ENCODE assay signal across 1 cellular context in the genomic region with DNA sequence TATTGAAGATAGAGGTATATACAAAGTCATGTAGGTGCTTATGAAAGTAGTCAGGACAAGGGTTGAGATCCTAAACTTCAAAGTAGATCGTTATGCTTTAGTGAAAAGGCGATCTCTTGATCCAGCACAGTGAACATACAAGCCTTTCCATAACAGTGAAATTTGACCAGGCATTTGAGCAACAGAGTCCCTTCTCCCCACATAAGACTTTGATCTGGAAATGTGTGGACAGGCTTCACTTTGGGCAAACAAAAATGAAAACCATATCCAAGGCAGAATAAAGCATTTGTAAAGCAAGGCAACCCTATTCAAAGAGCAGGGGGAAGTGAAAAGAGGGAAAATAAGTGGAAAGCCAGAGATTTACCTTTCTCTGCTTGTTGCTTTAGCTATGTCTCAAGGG.
TF ChIP-seq lines count a peak whose summit lies in the region.

No MANE protein-coding gene starts in this region.

TF ChIP-seq in HepG2, 621 proteins besides CTCF, POLR2A, EP300 and RAD21 (continued from another document):
- TF ChIP-seq, protein P1, sequence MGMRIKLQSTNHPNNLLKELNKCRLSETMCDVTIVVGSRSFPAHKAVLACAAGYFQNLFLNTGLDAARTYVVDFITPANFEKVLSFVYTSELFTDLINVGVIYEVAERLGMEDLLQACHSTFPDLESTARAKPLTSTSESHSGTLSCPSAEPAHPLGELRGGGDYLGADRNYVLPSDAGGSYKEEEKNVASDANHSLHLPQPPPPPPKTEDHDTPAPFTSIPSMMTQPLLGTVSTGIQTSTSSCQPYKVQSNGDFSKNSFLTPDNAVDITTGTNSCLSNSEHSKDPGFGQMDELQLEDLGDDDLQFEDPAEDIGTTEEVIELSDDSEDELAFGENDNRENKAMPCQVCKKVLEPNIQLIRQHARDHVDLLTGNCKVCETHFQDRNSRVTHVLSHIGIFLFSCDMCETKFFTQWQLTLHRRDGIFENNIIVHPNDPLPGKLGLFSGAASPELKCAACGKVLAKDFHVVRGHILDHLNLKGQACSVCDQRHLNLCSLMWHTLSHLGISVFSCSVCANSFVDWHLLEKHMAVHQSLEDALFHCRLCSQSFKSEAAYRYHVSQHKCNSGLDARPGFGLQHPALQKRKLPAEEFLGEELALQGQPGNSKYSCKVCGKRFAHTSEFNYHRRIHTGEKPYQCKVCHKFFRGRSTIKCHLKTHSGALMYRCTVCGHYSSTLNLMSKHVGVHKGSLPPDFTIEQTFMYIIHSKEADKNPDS (CRISPR knock-in tag; IDR thresholded peaks at IDR 0.05): no peak
- no peak for TF ChIP-seq ARID2 (CRISPR knock-in tag; IDR thresholded peaks at IDR 0.05; ENCODE audit: borderline replicate concordance)
